In the genomic region with DNA sequence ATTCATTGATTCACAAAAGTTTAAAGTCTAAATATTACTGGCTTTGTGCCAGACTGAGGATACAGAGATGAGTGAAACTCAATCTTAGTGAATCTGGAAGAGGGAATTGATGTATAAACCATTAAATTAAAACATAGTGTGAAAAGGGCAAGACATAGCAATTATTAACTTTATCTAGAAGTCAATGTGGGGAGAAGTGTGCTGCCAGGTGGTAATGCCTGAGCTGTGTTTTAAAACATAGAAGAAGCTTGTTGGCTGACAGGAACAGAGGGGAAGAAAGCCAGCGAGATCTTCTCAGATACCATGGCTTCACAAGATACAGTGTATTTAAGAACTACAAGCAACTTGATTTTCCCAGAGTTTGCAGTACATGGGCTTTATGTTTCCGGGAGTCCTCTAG, we compare ENCODE assay signal across 21 cellular contexts.
"Had no signal": no experiment of that assay in that cellular context is flagged by ENCODE, and none has a peak within 500 bp of the region (broad histone marks: within the 10 kb centered on the region; RNA-seq: fewer than 3 reads in every experiment).

No MANE protein-coding gene starts in this region.

- H3K27me3 Mint-ChIP-seq: activated CD8-positive, alpha-beta T cell treated with anti-CD3 and anti-CD28 coated beads for 36 hours; activated naive CD8-positive, alpha-beta T cell; stimulated activated naive CD8-positive, alpha-beta T cell treated with anti-CD3 and anti-CD28 coated beads, Interleukin-15, Interleukin-2, amounts not matched to agents 100 ng/mL and 50 ng/mL, for 24 hours had no signal

- H3K27ac Mint-ChIP-seq: activated CD8-positive, alpha-beta T cell treated with anti-CD3 and anti-CD28 coated beads for 36 hours; activated naive CD8-positive, alpha-beta T cell; neural progenitor cell; stimulated activated naive CD8-positive, alpha-beta T cell treated with anti-CD3 and anti-CD28 coated beads, Interleukin-15, Interleukin-2, amounts not matched to agents 100 ng/mL and 50 ng/mL, for 24 hours; WTC11 had no signal

- H2AFZ ChIP-seq: neural progenitor cell had no signal

- H3K27me3 ChIP-seq: dorsolateral prefrontal cortex, gastrocnemius medialis, neural progenitor cell, ovary, sigmoid colon, spleen, testis had no signal

- H3K9ac ChIP-seq: neural progenitor cell had no signal

- H3K4me1 ChIP-seq: gastrocnemius medialis, heart right ventricle, lower lobe of right lung, sigmoid colon, spleen, testis had no signal

- H3K4me3 Mint-ChIP-seq: activated CD8-positive, alpha-beta T cell treated with anti-CD3 and anti-CD28 coated beads for 36 hours; activated naive CD8-positive, alpha-beta T cell; neural progenitor cell; stimulated activated naive CD8-positive, alpha-beta T cell treated with anti-CD3 and anti-CD28 coated beads, Interleukin-15, Interleukin-2, amounts not matched to agents 100 ng/mL and 50 ng/mL, for 24 hours; WTC11 had no signal

- DNase-seq: activated CD4-positive, alpha-beta T cell treated with anti-CD3 and anti-CD28 coated beads for 4 hours; activated CD8-positive, alpha-beta memory T cell treated with anti-CD3 and anti-CD28 coated beads, Interleukin-2, amount 50 U/mL, for 4 hours; activated CD8-positive, alpha-beta T cell treated with anti-CD3 and anti-CD28 coated beads for 36 hours; activated gamma-delta T cell treated with Interleukin-2 at 50 U/mL for 16 hours; activated T-cell treated with anti-CD3 and anti-CD28 coated beads, Interleukin-2, amount 50 U/mL, for 48 hours; amniotic stem cell; dorsolateral prefrontal cortex; erythroblast; gastrocnemius medialis; heart right ventricle; left colon; lower lobe of right lung; midbrain; ovary; sigmoid colon; spleen; testis had no signal

- H3K27ac ChIP-seq: dorsolateral prefrontal cortex, gastrocnemius medialis, heart right ventricle, lower lobe of right lung, neural progenitor cell, ovary, sigmoid colon, spleen, testis had no signal

- ATAC-seq: activated CD8-positive, alpha-beta T cell treated with anti-CD3 and anti-CD28 coated beads for 36 hours; gastrocnemius medialis; heart right ventricle; left colon; lower lobe of right lung; WTC11 had no signal

- H3K9me3 ChIP-seq: gastrocnemius medialis, ovary, sigmoid colon, testis had no signal

- H3K36me3 Mint-ChIP-seq: activated naive CD8-positive, alpha-beta T cell had no signal

- H3K4me2 ChIP-seq: neural progenitor cell had no signal

- H3K36me3 ChIP-seq: gastrocnemius medialis, heart right ventricle, lower lobe of right lung, neural progenitor cell, ovary, sigmoid colon, spleen had no signal

- H3K4me3 ChIP-seq: dorsolateral prefrontal cortex, gastrocnemius medialis, heart right ventricle, lower lobe of right lung, neural progenitor cell, ovary, sigmoid colon, spleen, testis had no signal

- H3K4me1 Mint-ChIP-seq: neural progenitor cell had no signal
